ENCODE assay signal across 1 cellular context in genomic region chr17:66200685-66201092, GRCh38.
TF ChIP-seq lines count a peak whose summit lies in the region.

No MANE protein-coding gene starts in this region.

TF ChIP-seq in HepG2, 621 proteins besides CTCF, POLR2A, EP300 and RAD21 (continued from another document and continues in another):
- TF ChIP-seq ZFP37 (CRISPR knock-in tag; IDR thresholded peaks at IDR 0.05; ENCODE audit: borderline replicate concordance) (no peak), FOXP4 (CRISPR knock-in tag; IDR thresholded peaks at IDR 0.05) (peak; percentile 40; the same call in 1 of the 2 replicates), TMF1 (CRISPR knock-in tag; IDR thresholded peaks at IDR 0.05; ENCODE audit: low read depth) (no peak), ZNF605 (CRISPR knock-in tag; IDR thresholded peaks at IDR 0.05) (no peak), SKI (IDR thresholded peaks at IDR 0.05; ENCODE audit: partially characterized antibody) (no peak), SMYD3 (CRISPR knock-in tag; IDR thresholded peaks at IDR 0.05) (no peak), ZMYM3 (CRISPR knock-in tag; IDR thresholded peaks at IDR 0.05) (no peak), ZNF740 (CRISPR knock-in tag; IDR thresholded peaks at IDR 0.05) (no peak), PHF21A (CRISPR knock-in tag; IDR thresholded peaks at IDR 0.05) (no peak), GATAD2A (CRISPR knock-in tag; IDR thresholded peaks at IDR 0.05) (peak; percentile 72), POGK (CRISPR knock-in tag; conservative IDR thresholded peaks at IDR 0.05) (peak; percentile 55; the same call in 1 of the 2 replicates), MIER2 (CRISPR knock-in tag; IDR thresholded peaks at IDR 0.05) (0 out of 2 replicates have a peak, but pooled peaks have one; percentile 33), ZNF382 (CRISPR knock-in tag; IDR thresholded peaks at IDR 0.05; ENCODE audit: borderline replicate concordance) (no peak), ZEB1 (IDR thresholded peaks at IDR 0.05; ENCODE audit: insufficient replicate concordance, low read depth) (no peak), ZNF878 (CRISPR knock-in tag; IDR thresholded peaks at IDR 0.05) (no peak), ZNF720 (CRISPR knock-in tag; IDR thresholded peaks at IDR 0.05) (no peak), GATA4 (IDR thresholded peaks at IDR 0.05; ENCODE audit: borderline replicate concordance, low read depth) (no peak), HOXA5 (CRISPR knock-in tag; IDR thresholded peaks at IDR 0.05) (no peak), ZNF234 (CRISPR knock-in tag; conservative IDR thresholded peaks at IDR 0.05) (no peak), ZNF430 (CRISPR knock-in tag; IDR thresholded peaks at IDR 0.05) (no peak), ZNF260 (CRISPR knock-in tag; IDR thresholded peaks at IDR 0.05; ENCODE audit: borderline replicate concordance, low read depth) (no peak), ELF1 (CRISPR knock-in tag; IDR thresholded peaks at IDR 0.05) (no peak), ZNF180 (CRISPR knock-in tag; IDR thresholded peaks at IDR 0.05; ENCODE audit: borderline replicate concordance, low read depth) (no peak), ZNF660 (CRISPR knock-in tag; IDR thresholded peaks at IDR 0.05; ENCODE audit: borderline replicate concordance, low read depth) (no peak), CSRNP2 (CRISPR knock-in tag; conservative IDR thresholded peaks at IDR 0.05; ENCODE audit: low read depth) (no peak), PAX8 (CRISPR knock-in tag; IDR thresholded peaks at IDR 0.05; ENCODE audit: borderline replicate concordance) (no peak; the same call in 1 of the 2 replicates), ZNF75D (CRISPR knock-in tag; IDR thresholded peaks at IDR 0.05; ENCODE audit: borderline replicate concordance) (no peak), CENPBD1 (CRISPR knock-in tag; IDR thresholded peaks at IDR 0.05; ENCODE audit: borderline replicate concordance, low read depth) (no peak), ZNF207 (IDR thresholded peaks at IDR 0.05; ENCODE audit: borderline replicate concordance) (peak; percentile 96; the same call in 1 of the 2 replicates), ZFP36L1 (CRISPR knock-in tag; IDR thresholded peaks at IDR 0.05) (no peak), MAZ (IDR thresholded peaks at IDR 0.05; ENCODE audit: borderline replicate concordance, low read depth, low read length) (no peak), MAZ (CRISPR knock-in tag; IDR thresholded peaks at IDR 0.05; ENCODE audit: low read depth) (peak; percentile 34; the same call in 1 of the 2 replicates), ZNF503 (CRISPR knock-in tag; IDR thresholded peaks at IDR 0.05) (no peak), ZNF556 (CRISPR knock-in tag; IDR thresholded peaks at IDR 0.05; ENCODE audit: borderline replicate concordance) (peak; percentile 38; the same call in 1 of the 2 replicates), ZNF263 (CRISPR knock-in tag; IDR thresholded peaks at IDR 0.05) (no peak), SNRNP70 (IDR thresholded peaks at IDR 0.05; ENCODE audit: low read depth, low read length) (no peak), DNMT3B (CRISPR knock-in tag; conservative IDR thresholded peaks at IDR 0.05) (no peak), HOXA3 (CRISPR knock-in tag; IDR thresholded peaks at IDR 0.05) (peak; percentile 58; the same call in 1 of the 2 replicates), ZNF224 (CRISPR knock-in tag; IDR thresholded peaks at IDR 0.05) (no peak), ZNF142 (CRISPR knock-in tag; IDR thresholded peaks at IDR 0.05) (no peak), ZBTB3 (CRISPR knock-in tag; IDR thresholded peaks at IDR 0.05; ENCODE audit: borderline replicate concordance, low read depth) (no peak), HNRNPH1 (optimal IDR thresholded peaks at IDR 0.05; ENCODE audit: low read depth, low read length) (no peak), MIER3 (CRISPR knock-in tag; IDR thresholded peaks at IDR 0.05; ENCODE audit: borderline replicate concordance) (peak; percentile 56; the same call in 1 of the 2 replicates), TFAP4 (IDR thresholded peaks at IDR 0.05; ENCODE audit: borderline replicate concordance, low read depth) (no peak; the same call in 1 of the 2 replicates), MXD4 (CRISPR knock-in tag; IDR thresholded peaks at IDR 0.05) (peak; percentile 77; the same call in 1 of the 2 replicates), ZNF562 (CRISPR knock-in tag; IDR thresholded peaks at IDR 0.05; ENCODE audit: borderline replicate concordance) (no peak), MAFK (conservative IDR thresholded peaks at IDR 0.05 in 1 of 2, IDR thresholded peaks at IDR 0.05 in 1 of 2; ENCODE audit: low read length in 2 of 2) (no peak), ZNF598 (CRISPR knock-in tag; IDR thresholded peaks at IDR 0.05; ENCODE audit: borderline replicate concordance) (no peak), ZNF343 (CRISPR knock-in tag; IDR thresholded peaks at IDR 0.05) (no peak), YEATS4 (CRISPR knock-in tag; IDR thresholded peaks at IDR 0.05; ENCODE audit: borderline replicate concordance) (no peak), ZMAT5 (CRISPR knock-in tag; IDR thresholded peaks at IDR 0.05; ENCODE audit: borderline replicate concordance, low read depth) (no peak), HINFP (CRISPR knock-in tag; IDR thresholded peaks at IDR 0.05; ENCODE audit: low read depth) (peak; percentile 73), POLR2AphosphoS2 (IDR thresholded peaks at IDR 0.05; ENCODE audit: low read depth, low read length) (no peak)
